ENCODE assay signal across 9 cellular contexts in the genomic region with DNA sequence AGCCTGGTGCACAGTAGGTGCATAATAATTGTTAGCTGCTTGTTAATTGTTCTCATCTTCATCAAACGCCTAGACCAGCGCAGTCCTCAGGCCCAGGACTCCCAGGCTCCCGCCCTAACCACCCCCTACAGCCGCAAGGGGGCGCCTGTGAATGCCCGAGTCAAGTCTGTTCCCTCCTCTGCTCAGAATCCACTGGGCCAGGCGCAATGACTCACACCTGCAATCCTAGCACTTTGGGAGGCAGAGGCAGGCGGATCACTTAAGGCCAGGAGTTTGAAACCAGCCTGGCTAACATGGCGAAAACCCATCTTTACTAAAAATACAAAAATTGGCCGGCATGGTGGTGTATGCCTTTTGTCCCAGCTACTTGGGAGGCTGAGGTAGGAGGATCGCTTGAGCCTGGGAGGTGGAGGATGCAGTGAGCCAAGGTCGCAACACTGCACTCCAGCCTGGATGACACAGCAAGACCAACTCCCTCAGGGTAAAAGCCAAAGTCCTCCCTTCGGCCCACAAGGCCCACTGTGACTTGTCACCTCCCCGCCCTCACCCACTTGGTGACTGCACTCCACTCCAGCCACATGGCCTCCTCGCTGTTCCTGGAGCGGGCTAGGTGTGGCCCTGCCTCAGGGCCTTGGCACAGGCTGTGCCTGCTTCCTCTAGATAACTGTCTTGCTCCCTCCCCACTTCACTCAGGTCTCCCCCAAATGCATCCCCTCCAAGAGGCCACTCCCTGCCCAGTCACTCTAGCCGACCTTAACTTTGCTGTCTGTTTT. TPM values are rescaled to one million over a fixed set of nuclear protein-coding genes. Genes with fewer than 3 reads are reported as not detected.
DNase-seq lines count a peak whose midpoint lies in the region; ATAC-seq and TF ChIP-seq lines count a peak whose summit lies in the region.
"Had no signal": no experiment of that assay in that cellular context is flagged by ENCODE, and none has a peak within 500 bp of the region (broad histone marks: within the 10 kb centered on the region; RNA-seq: fewer than 3 reads in every experiment).

No MANE protein-coding gene starts in this region.

- TF ChIP-seq POLR2A in vagina (IDR thresholded peaks at IDR 0.05), result no peak

- no peaks in the 10 kb centered on the region for H3K9me3 Mint-ChIP-seq in activated T-helper 17 cell treated with anti-CD3 and anti-CD28 coated beads, Interleukin-2, amount 50 U/mL, for 72 hours
- H3K9me3 Mint-ChIP-seq: stimulated activated naive CD8-positive, alpha-beta T cell treated with anti-CD3 and anti-CD28 coated beads, Interleukin-15, Interleukin-2, amounts not matched to agents 100 ng/mL and 50 ng/mL, for 24 hours had no signal

- peak; percentile 38 for DNase-seq in Ammon's horn (ENCODE audit: low spot score)
- DNase-seq in HEK293T (ENCODE audit: extremely low spot score), result peak; percentile 80
- no peak for DNase-seq in RWPE2 (ENCODE audit: low spot score)
- DNase-seq in foreskin melanocyte, result peak; percentile 34
- peak; percentile 93 for DNase-seq in posterior vena cava (ENCODE audit: low spot score)
- DNase-seq in vagina (ENCODE audit: extremely low spot score in 2 of 2), result no peak

- H3K4me1 ChIP-seq in RWPE2 (ENCODE audit: insufficient read depth, poor library complexity, severe bottlenecking) (no peaks in the 10 kb centered on the region), vagina (no peaks in the 10 kb centered on the region)

- peak; percentile 88 for ATAC-seq in RWPE2 (ENCODE audit: low read depth)
- ATAC-seq in activated T-helper 17 cell treated with anti-CD3 and anti-CD28 coated beads, Interleukin-2, amount 50 U/mL, for 72 hours (replicated peaks), result peak; percentile 83
- no peak for ATAC-seq in GM18907 (IDR thresholded peaks at IDR 0.05; ENCODE audit: unreplicated experiment)

- peak; percentile 68 for TF ChIP-seq CTCF in RWPE2 (IDR thresholded peaks at IDR 0.05; ENCODE audit: poor library complexity, severe bottlenecking)
- peak in 2 of 3 experiments; percentile 28 to 60 for TF ChIP-seq CTCF in vagina (IDR thresholded peaks at IDR 0.05)

- POLR2A ChIA-PET in HEK293T (lab: Yijun Ruan, JAX), result no interaction called here

- H3K9me3 ChIP-seq in RWPE2 (ENCODE audit: severe bottlenecking), result no peaks in the 10 kb centered on the region
- H3K9me3 ChIP-seq in vagina, result no peaks in the 10 kb centered on the region

- no peak overlapping the region for H3K27ac ChIP-seq in RWPE2 (ENCODE audit: poor library complexity, severe bottlenecking)
- no peak overlapping the region for H3K27ac ChIP-seq in vagina

- peaks cover 51% of the 10 kb centered on the region for H3K36me3 Mint-ChIP-seq in activated T-helper 17 cell treated with anti-CD3 and anti-CD28 coated beads, Interleukin-2, amount 50 U/mL, for 72 hours (ENCODE audit: low read depth)

- H3K27ac Mint-ChIP-seq in activated T-helper 17 cell treated with anti-CD3 and anti-CD28 coated beads, Interleukin-2, amount 50 U/mL, for 72 hours, result no peak overlapping the region
- H3K27ac Mint-ChIP-seq: stimulated activated naive CD8-positive, alpha-beta T cell treated with anti-CD3 and anti-CD28 coated beads, Interleukin-15, Interleukin-2, amounts not matched to agents 100 ng/mL and 50 ng/mL, for 24 hours had no signal

- H3K36me3 ChIP-seq in RWPE2 (ENCODE audit: low read depth), result no peaks in the 10 kb centered on the region; the same call in 1 of the 2 replicates
- H3K36me3 ChIP-seq in vagina, result peaks cover 0 to 12% of the 10 kb centered on the region in 2 donors

- no peaks in the 10 kb centered on the region for H3K27me3 Mint-ChIP-seq in activated T-helper 17 cell treated with anti-CD3 and anti-CD28 coated beads, Interleukin-2, amount 50 U/mL, for 72 hours
- H3K27me3 Mint-ChIP-seq: stimulated activated naive CD8-positive, alpha-beta T cell treated with anti-CD3 and anti-CD28 coated beads, Interleukin-15, Interleukin-2, amounts not matched to agents 100 ng/mL and 50 ng/mL, for 24 hours had no signal

- H3K4me3 ChIP-seq in RWPE2 (ENCODE audit: severe bottlenecking) (no peak overlapping the region), vagina (no peak overlapping the region)

- CTCF ChIA-PET in HEK293T (lab: Yijun Ruan, JAX), result interaction anchor here (0.9 kb wide), 1 partner anchor 14 kb away, joined by 4 read pairs; no protein-coding TSS in a partner anchor

- H3K4me1 Mint-ChIP-seq in activated T-helper 17 cell treated with anti-CD3 and anti-CD28 coated beads, Interleukin-2, amount 50 U/mL, for 72 hours, result peaks cover 7% of the 10 kb centered on the region

- H3K27me3 ChIP-seq in RWPE2 (ENCODE audit: insufficient read depth, poor library complexity, severe bottlenecking) (no peaks in the 10 kb centered on the region), vagina (no peaks in the 10 kb centered on the region)

- H3K4me3 Mint-ChIP-seq in activated T-helper 17 cell treated with anti-CD3 and anti-CD28 coated beads, Interleukin-2, amount 50 U/mL, for 72 hours, result no peak overlapping the region
- H3K4me3 Mint-ChIP-seq: stimulated activated naive CD8-positive, alpha-beta T cell treated with anti-CD3 and anti-CD28 coated beads, Interleukin-15, Interleukin-2, amounts not matched to agents 100 ng/mL and 50 ng/mL, for 24 hours had no signal

- intact Hi-C loops in posterior vena cava (cut with DNase I) (loop anchor here in 1 of 2 donors (2.0 kb wide), 1 partner anchor 90 kb away; no protein-coding TSS in a partner anchor), vagina (cut with DNase I) (no loop called here)

TF ChIP-seq in HEK293T, 16 proteins besides CTCF, POLR2A, EP300 and RAD21:
- TF ChIP-seq LEF1 (IDR thresholded peaks at IDR 0.05; ENCODE audit: borderline replicate concordance) (no peak), CTBP1 (IDR thresholded peaks at IDR 0.05; ENCODE audit: borderline replicate concordance) (no peak), ARNT (IDR thresholded peaks at IDR 0.05) (no peak), HDGF (IDR thresholded peaks at IDR 0.05; ENCODE audit: borderline replicate concordance) (no peak), TARDBP (IDR thresholded peaks at IDR 0.05) (no peak), ZNF384 (IDR thresholded peaks at IDR 0.05) (no peak), BHLHE40 (IDR thresholded peaks at IDR 0.05; ENCODE audit: borderline replicate concordance) (no peak), ELF4 (IDR thresholded peaks at IDR 0.05) (no peak), SUZ12 (IDR thresholded peaks at IDR 0.05) (no peak), FOXK2 (IDR thresholded peaks at IDR 0.05) (no peak), FOXA1 (IDR thresholded peaks at IDR 0.05) (no peak), SP1 (IDR thresholded peaks at IDR 0.05) (no peak), FOXM1 (IDR thresholded peaks at IDR 0.05; ENCODE audit: borderline replicate concordance) (no peak), NFRKB (IDR thresholded peaks at IDR 0.05) (no peak), L3MBTL2 (conservative IDR thresholded peaks at IDR 0.05) (no peak)
- TF ChIP-seq, protein P1, sequence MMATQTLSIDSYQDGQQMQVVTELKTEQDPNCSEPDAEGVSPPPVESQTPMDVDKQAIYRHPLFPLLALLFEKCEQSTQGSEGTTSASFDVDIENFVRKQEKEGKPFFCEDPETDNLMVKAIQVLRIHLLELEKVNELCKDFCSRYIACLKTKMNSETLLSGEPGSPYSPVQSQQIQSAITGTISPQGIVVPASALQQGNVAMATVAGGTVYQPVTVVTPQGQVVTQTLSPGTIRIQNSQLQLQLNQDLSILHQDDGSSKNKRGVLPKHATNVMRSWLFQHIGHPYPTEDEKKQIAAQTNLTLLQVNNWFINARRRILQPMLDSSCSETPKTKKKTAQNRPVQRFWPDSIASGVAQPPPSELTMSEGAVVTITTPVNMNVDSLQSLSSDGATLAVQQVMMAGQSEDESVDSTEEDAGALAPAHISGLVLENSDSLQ (IDR thresholded peaks at IDR 0.05), result no peak
TF ChIP-seq in HEK293T: peak in this region for 0.

RNA-seq across cellular contexts. Expression of gene ZNF653, which starts 9.1 kb away (rescaled TPM):
- 10 to 100 TPM; 18.8 to 26.3 TPM for total RNA-seq in activated T-helper 17 cell treated with anti-CD3 and anti-CD28 coated beads, Interleukin-2, amount 50 U/mL, for 72 hours
- total RNA-seq in posterior vena cava (1 to 10 TPM; 6.1 to 9.4 TPM), vagina (12.5 TPM)

RNA-seq across cellular contexts. Expression of gene ELAVL3, which starts 15.7 kb away (rescaled TPM):
- total RNA-seq in activated T-helper 17 cell treated with anti-CD3 and anti-CD28 coated beads, Interleukin-2, amount 50 U/mL, for 72 hours, result under 1 TPM in 1 of 2 donors, not detected in 1; 0.45 TPM
- not detected for total RNA-seq in posterior vena cava
- total RNA-seq in vagina, result 1.2 TPM

RNA-seq across cellular contexts. Expression of gene ECSIT, which starts 32.4 kb away (rescaled TPM):
- total RNA-seq in activated T-helper 17 cell treated with anti-CD3 and anti-CD28 coated beads, Interleukin-2, amount 50 U/mL, for 72 hours, result 10 to 100 TPM; 44.2 to 53.3 TPM
- total RNA-seq in posterior vena cava (10 to 100 TPM; 27.9 TPM), vagina (49.6 TPM)

RNA-seq across cellular contexts. Expression of gene CNN1, which starts 42.1 kb away (rescaled TPM):
- not detected for total RNA-seq in activated T-helper 17 cell treated with anti-CD3 and anti-CD28 coated beads, Interleukin-2, amount 50 U/mL, for 72 hours
- total RNA-seq in posterior vena cava, result 1,000 to 10,000 TPM; 1,163 to 1,588 TPM
- 276 TPM for total RNA-seq in vagina

Comparison
In these comparisons a context has a peak if more than half of its experiments do, and no peak if none do; other contexts are left out.
1. DNase-seq: peak in Ammon's horn (single experiment), HEK293T (single experiment), foreskin melanocyte (single experiment) and posterior vena cava (single experiment); none in RWPE2 (single experiment) and vagina (0 of 2).